ENCODE assay signal across 1 cellular context in genomic region chr2:112794131-112794733, GRCh38.
TF ChIP-seq lines count a peak whose summit lies in the region.

No MANE protein-coding gene starts in this region.

TF ChIP-seq in K562, 482 proteins besides CTCF, POLR2A, EP300 and RAD21 (continued from another document and continues in another):
- no peak for TF ChIP-seq REST (CRISPR knock-in tag; IDR thresholded peaks at IDR 0.05; ENCODE audit: low read depth)
- TF ChIP-seq GTF2F1 (IDR thresholded peaks at IDR 0.05; ENCODE audit: low read depth, low read length): no peak
- TF ChIP-seq CREB3 (tag; conservative IDR thresholded peaks at IDR 0.05; ENCODE audit: low read depth): peak; percentile 75; the same call in 1 of the 2 replicates
- TF ChIP-seq BCL6 (CRISPR knock-in tag; IDR thresholded peaks at IDR 0.05): no peak; the same call in 1 of the 2 replicates
- no peak for TF ChIP-seq ZNF121 (CRISPR knock-in tag; conservative IDR thresholded peaks at IDR 0.05)
- no peak for TF ChIP-seq CHD4 (IDR thresholded peaks at IDR 0.05; ENCODE audit: insufficient read depth, insufficient replicate concordance, low read depth, low read length, poor library complexity, severe bottlenecking)
- TF ChIP-seq HDAC1 (IDR thresholded peaks at IDR 0.05): peak in 1 of 2 experiments; percentile 80; a peak in 1 of 4 replicates
- TF ChIP-seq TFAM (CRISPR knock-in tag; conservative IDR thresholded peaks at IDR 0.05): no peak
- no peak for TF ChIP-seq ZNF778 (CRISPR knock-in tag; IDR thresholded peaks at IDR 0.05)
- TF ChIP-seq TRIM24 (IDR thresholded peaks at IDR 0.05): peak; percentile 98
- no peak for TF ChIP-seq GTF2A2 (tag; IDR thresholded peaks at IDR 0.05)
- no peak for TF ChIP-seq ZNF507 (tag; conservative IDR thresholded peaks at IDR 0.05)
- TF ChIP-seq ATF7 (IDR thresholded peaks at IDR 0.05): peak; percentile 97
- no peak for TF ChIP-seq CHCHD3 (CRISPR knock-in tag; IDR thresholded peaks at IDR 0.05)
- TF ChIP-seq NFXL1 (CRISPR knock-in tag; IDR thresholded peaks at IDR 0.05): no peak
- TF ChIP-seq HIVEP1 (CRISPR knock-in tag; IDR thresholded peaks at IDR 0.05): 0 out of 2 replicates have a peak, but pooled peaks have one; percentile 10
- no peak for TF ChIP-seq ZFP1 (CRISPR knock-in tag; IDR thresholded peaks at IDR 0.05)
- peak; percentile 3; the same call in 1 of the 2 replicates for TF ChIP-seq HINFP (tag; conservative IDR thresholded peaks at IDR 0.05; ENCODE audit: low read depth)
- no peak for TF ChIP-seq ZNF23 (CRISPR knock-in tag; IDR thresholded peaks at IDR 0.05)
- TF ChIP-seq, protein P1, sequence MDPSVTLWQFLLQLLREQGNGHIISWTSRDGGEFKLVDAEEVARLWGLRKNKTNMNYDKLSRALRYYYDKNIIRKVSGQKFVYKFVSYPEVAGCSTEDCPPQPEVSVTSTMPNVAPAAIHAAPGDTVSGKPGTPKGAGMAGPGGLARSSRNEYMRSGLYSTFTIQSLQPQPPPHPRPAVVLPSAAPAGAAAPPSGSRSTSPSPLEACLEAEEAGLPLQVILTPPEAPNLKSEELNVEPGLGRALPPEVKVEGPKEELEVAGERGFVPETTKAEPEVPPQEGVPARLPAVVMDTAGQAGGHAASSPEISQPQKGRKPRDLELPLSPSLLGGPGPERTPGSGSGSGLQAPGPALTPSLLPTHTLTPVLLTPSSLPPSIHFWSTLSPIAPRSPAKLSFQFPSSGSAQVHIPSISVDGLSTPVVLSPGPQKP (CRISPR knock-in tag; IDR thresholded peaks at IDR 0.05): no peak
- peak; percentile 71 for TF ChIP-seq SMAD4 (CRISPR knock-in tag; conservative IDR thresholded peaks at IDR 0.05)
- no peak for TF ChIP-seq ELF2 (CRISPR knock-in tag; IDR thresholded peaks at IDR 0.05)
- TF ChIP-seq, protein P2, sequence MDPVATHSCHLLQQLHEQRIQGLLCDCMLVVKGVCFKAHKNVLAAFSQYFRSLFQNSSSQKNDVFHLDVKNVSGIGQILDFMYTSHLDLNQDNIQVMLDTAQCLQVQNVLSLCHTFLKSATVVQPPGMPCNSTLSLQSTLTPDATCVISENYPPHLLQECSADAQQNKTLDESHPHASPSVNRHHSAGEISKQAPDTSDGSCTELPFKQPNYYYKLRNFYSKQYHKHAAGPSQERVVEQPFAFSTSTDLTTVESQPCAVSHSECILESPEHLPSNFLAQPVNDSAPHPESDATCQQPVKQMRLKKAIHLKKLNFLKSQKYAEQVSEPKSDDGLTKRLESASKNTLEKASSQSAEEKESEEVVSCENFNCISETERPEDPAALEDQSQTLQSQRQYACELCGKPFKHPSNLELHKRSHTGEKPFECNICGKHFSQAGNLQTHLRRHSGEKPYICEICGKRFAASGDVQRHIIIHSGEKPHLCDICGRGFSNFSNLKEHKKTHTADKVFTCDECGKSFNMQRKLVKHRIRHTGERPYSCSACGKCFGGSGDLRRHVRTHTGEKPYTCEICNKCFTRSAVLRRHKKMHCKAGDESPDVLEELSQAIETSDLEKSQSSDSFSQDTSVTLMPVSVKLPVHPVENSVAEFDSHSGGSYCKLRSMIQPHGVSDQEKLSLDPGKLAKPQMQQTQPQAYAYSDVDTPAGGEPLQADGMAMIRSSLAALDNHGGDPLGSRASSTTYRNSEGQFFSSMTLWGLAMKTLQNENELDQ (CRISPR knock-in tag; IDR thresholded peaks at IDR 0.05; ENCODE audit: borderline replicate concordance): no peak
- peak; percentile 90 for TF ChIP-seq SMARCA4 (IDR thresholded peaks at IDR 0.05)
- no peak for TF ChIP-seq ZBTB8A (IDR thresholded peaks at IDR 0.05; ENCODE audit: partially characterized antibody)
- TF ChIP-seq ZNF324 (CRISPR knock-in tag; IDR thresholded peaks at IDR 0.05): no peak
- TF ChIP-seq ZBTB17 (CRISPR knock-in tag; IDR thresholded peaks at IDR 0.05): no peak; the same call in 1 of the 2 replicates
- no peak for TF ChIP-seq MITF (IDR thresholded peaks at IDR 0.05)
- TF ChIP-seq ZC3H11A (IDR thresholded peaks at IDR 0.05; ENCODE audit: low read depth, low read length): no peak
- peak; percentile 92 for TF ChIP-seq ETV5 (CRISPR knock-in tag; IDR thresholded peaks at IDR 0.05; ENCODE audit: low read depth)
- no peak for TF ChIP-seq JUNB (CRISPR knock-in tag; conservative IDR thresholded peaks at IDR 0.05)
- TF ChIP-seq NELFE (IDR thresholded peaks at IDR 0.05; ENCODE audit: insufficient read depth, insufficient read length): no peak
- TF ChIP-seq, protein P3, sequence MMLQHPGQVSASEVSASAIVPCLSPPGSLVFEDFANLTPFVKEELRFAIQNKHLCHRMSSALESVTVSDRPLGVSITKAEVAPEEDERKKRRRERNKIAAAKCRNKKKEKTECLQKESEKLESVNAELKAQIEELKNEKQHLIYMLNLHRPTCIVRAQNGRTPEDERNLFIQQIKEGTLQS (IDR thresholded peaks at IDR 0.05): peak; percentile 100
- TF ChIP-seq, protein P3 (CRISPR knock-in tag; conservative IDR thresholded peaks at IDR 0.05): peak; percentile 94
- TF ChIP-seq ZNF175 (CRISPR knock-in tag; IDR thresholded peaks at IDR 0.05; ENCODE audit: low read depth): peak; percentile 91
- TF ChIP-seq NR2F6 (CRISPR knock-in tag; IDR thresholded peaks at IDR 0.05): no peak
- peak; percentile 99 for TF ChIP-seq CEBPB (tag; IDR thresholded peaks at IDR 0.05)
- TF ChIP-seq PHB2 (IDR thresholded peaks at IDR 0.05; ENCODE audit: low read depth): no peak
- no peak; the same call in 1 of the 2 replicates for TF ChIP-seq NFE2L1 (tag; IDR thresholded peaks at IDR 0.05; ENCODE audit: borderline replicate concordance, low read depth)
- no peak for TF ChIP-seq CREBBP (IDR thresholded peaks at IDR 0.05; ENCODE audit: low read depth, low read length)
- TF ChIP-seq ZFPM2 (CRISPR knock-in tag; IDR thresholded peaks at IDR 0.05): no peak
- no peak for TF ChIP-seq TCF7 (IDR thresholded peaks at IDR 0.05; ENCODE audit: borderline replicate concordance)
- TF ChIP-seq HMG20A (CRISPR knock-in tag; conservative IDR thresholded peaks at IDR 0.05): no peak
- TF ChIP-seq ARNT (IDR thresholded peaks at IDR 0.05): peak; percentile 46 to 93; a peak in 3 of 4 replicates
- no peak for TF ChIP-seq PRPF4 (IDR thresholded peaks at IDR 0.05; ENCODE audit: insufficient read depth, low read depth, low read length, poor library complexity, severe bottlenecking)
- TF ChIP-seq NKRF (IDR thresholded peaks at IDR 0.05; ENCODE audit: borderline replicate concordance): peak; percentile 37; the same call in 1 of the 2 replicates
- peak; percentile 46 for TF ChIP-seq ASH1L (IDR thresholded peaks at IDR 0.05; ENCODE audit: borderline replicate concordance, low read depth, partially characterized antibody)
- TF ChIP-seq ZBTB12 (CRISPR knock-in tag; IDR thresholded peaks at IDR 0.05): peak; percentile 62; the same call in 1 of the 2 replicates
- TF ChIP-seq DPF2 (IDR thresholded peaks at IDR 0.05): peak; percentile 85
- 0 out of 2 replicates have a peak, but pooled peaks have one; percentile 10 for TF ChIP-seq GATAD2B (IDR thresholded peaks at IDR 0.05; ENCODE audit: borderline replicate concordance)
- TF ChIP-seq HNRNPL (IDR thresholded peaks at IDR 0.05; ENCODE audit: low read depth, low read length): no peak
- TF ChIP-seq BRCA1 (IDR thresholded peaks at IDR 0.05): no peak
- no peak for TF ChIP-seq BRCA1 (CRISPR knock-in tag; IDR thresholded peaks at IDR 0.05)
- TF ChIP-seq ZNF77 (CRISPR knock-in tag; IDR thresholded peaks at IDR 0.05): no peak
- TF ChIP-seq, protein P4, sequence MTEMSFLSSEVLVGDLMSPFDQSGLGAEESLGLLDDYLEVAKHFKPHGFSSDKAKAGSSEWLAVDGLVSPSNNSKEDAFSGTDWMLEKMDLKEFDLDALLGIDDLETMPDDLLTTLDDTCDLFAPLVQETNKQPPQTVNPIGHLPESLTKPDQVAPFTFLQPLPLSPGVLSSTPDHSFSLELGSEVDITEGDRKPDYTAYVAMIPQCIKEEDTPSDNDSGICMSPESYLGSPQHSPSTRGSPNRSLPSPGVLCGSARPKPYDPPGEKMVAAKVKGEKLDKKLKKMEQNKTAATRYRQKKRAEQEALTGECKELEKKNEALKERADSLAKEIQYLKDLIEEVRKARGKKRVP (CRISPR knock-in tag; IDR thresholded peaks at IDR 0.05): peak; percentile 100
- no peak for TF ChIP-seq CSDE1 (IDR thresholded peaks at IDR 0.05)
- no peak for TF ChIP-seq ZNF41 (CRISPR knock-in tag; conservative IDR thresholded peaks at IDR 0.05)
- TF ChIP-seq ESRRA (IDR thresholded peaks at IDR 0.05; ENCODE audit: borderline replicate concordance, low read depth): no peak
